Comparison of ENCODE assay signal across 13 cellular contexts in the genomic region with DNA sequence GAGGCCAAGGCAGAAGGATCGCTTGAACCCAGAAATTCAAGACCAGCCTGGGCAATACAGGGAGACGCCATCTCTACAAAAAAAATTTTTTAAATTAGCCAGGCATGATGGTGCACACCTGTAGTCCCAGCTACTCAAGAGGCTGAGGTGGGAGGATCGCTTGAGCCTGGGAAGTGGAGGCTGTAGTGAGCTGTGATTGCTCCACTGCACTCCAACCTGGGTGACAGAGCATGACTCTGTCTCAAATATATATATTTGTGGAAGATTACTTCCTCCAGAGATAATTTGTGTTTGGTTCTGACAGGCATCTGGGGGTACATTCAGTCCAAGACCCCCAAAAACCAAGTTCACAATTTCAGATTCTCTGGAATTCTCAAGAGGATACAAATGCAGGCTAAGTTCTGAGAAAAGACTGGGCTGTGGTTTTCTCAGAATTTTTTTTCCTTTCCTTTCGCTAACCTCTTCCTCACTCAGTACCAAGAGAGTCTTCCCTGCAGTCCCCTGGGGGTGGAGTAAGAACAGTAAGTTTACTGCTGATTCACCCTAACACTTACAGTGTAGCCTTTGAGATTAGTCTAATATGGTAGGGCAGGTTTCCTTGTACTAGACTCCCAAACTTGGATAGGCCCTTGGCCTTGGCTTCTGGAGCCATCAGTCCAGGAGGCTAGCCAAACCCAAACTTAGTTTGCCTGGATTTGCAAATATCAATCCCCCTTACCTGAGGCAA. TPM values are rescaled to one million over a fixed set of nuclear protein-coding genes. Genes with fewer than 3 reads are reported as not detected.
DNase-seq lines count a peak whose midpoint lies in the region; FAIRE-seq and TF ChIP-seq lines count a peak whose summit lies in the region.
"Had no signal": no experiment of that assay in that cellular context is flagged by ENCODE, and none has a peak within 500 bp of the region (broad histone marks: within the 10 kb centered on the region; RNA-seq: fewer than 3 reads in every experiment).

No MANE protein-coding gene starts in this region.

- no peaks in the 10 kb centered on the region for H3K9me2 ChIP-seq in OCI-LY7 (ENCODE audit: insufficient read depth, low read length)

- H3K4me1 ChIP-seq in ACC112 (ENCODE audit: control insufficient read depth, insufficient read depth, low read length, unreplicated experiment) (peaks cover 4% of the 10 kb centered on the region), OCI-LY7 (ENCODE audit: insufficient read depth, low read length, poor library complexity, severe bottlenecking) (no peaks in the 10 kb centered on the region)

- H2AFZ ChIP-seq in ACC112 (ENCODE audit: low read length, unreplicated experiment) (no peak overlapping the region), OCI-LY7 (ENCODE audit: low read length) (no peak overlapping the region)

- no peaks in the 10 kb centered on the region for H3K79me2 ChIP-seq in ACC112 (ENCODE audit: control insufficient read depth, insufficient read depth, low read length, unreplicated experiment)
- H3K79me2 ChIP-seq in OCI-LY7 (ENCODE audit: insufficient read depth, low read depth, low read length) = no peaks in the 10 kb centered on the region

- TF ChIP-seq CTCF in fibroblast of the aortic adventitia (IDR thresholded peaks at IDR 0.05; ENCODE audit: insufficient read depth, low read length) = no peak
- no peak for TF ChIP-seq CTCF in OCI-LY7 (conservative IDR thresholded peaks at IDR 0.05; ENCODE audit: low read length)
- no peak for TF ChIP-seq CTCF in chondrocyte (IDR thresholded peaks at IDR 0.05)
- no peak for TF ChIP-seq CTCF in nephron progenitor cell (IDR thresholded peaks at IDR 0.05)

- no TSS peak for BruUV-seq in OCI-LY7 (replicated peaks; lab: Mats Ljungman, UMichigan)

- peaks cover 15% of the 10 kb centered on the region for H3K36me3 Mint-ChIP-seq in activated CD4-positive, alpha-beta memory T cell treated with anti-CD3 and anti-CD28 coated beads for 36 hours
- H3K36me3 Mint-ChIP-seq in chondrocyte (ENCODE audit: low read depth) (peaks cover 3% of the 10 kb centered on the region), nephron progenitor cell (ENCODE audit: low read depth) (peaks cover 12% of the 10 kb centered on the region)

- intact Hi-C loops in activated CD4-positive, alpha-beta memory T cell treated with anti-CD3 and anti-CD28 coated beads for 36 hours (cut with micrococcal nuclease) = no loop called here
- intact Hi-C loops in OCI-LY7 (cut with micrococcal nuclease; ENCODE audit: unreplicated experiment) = no loop called here

- no peak for FAIRE-seq in urothelium cell line (lab: Jason Lieb, UNC)

- CTCF ChIA-PET in activated CD4-positive, alpha-beta memory T cell treated with anti-CD3 and anti-CD28 coated beads for 36 hours (lab: Charles Lee) = interaction anchor here (1.2 kb wide), 1 partner anchor 77 kb away, joined by 3 read pairs; a partner anchor contains a TSS
- CTCF ChIA-PET in OCI-LY7 (lab: Charles Lee; ENCODE audit: unreplicated experiment) = no interaction called here

- H3K4me1 Mint-ChIP-seq in activated CD4-positive, alpha-beta memory T cell treated with anti-CD3 and anti-CD28 coated beads for 36 hours (ENCODE audit: low read depth) = peaks cover 18% of the 10 kb centered on the region
- H3K4me1 Mint-ChIP-seq in chondrocyte (ENCODE audit: low read depth) = peaks cover 3% of the 10 kb centered on the region
- H3K4me1 Mint-ChIP-seq in nephron progenitor cell = no peaks in the 10 kb centered on the region

- peak overlapping the region; percentile 33; the same call in 1 of the 2 replicates for H3K27ac ChIP-seq in ACC112 (ENCODE audit: low read depth, low read length)
- H3K27ac ChIP-seq in OCI-LY7 (ENCODE audit: low read depth, low read length, poor library complexity, severe bottlenecking) = no peak overlapping the region
- H3K27ac ChIP-seq: C4-2B, cardiac muscle cell, esophagus squamous epithelium had no signal

- no peak overlapping the region for H3K4me3 ChIP-seq in ACC112 (ENCODE audit: low read depth, low read length)
- H3K4me3 ChIP-seq in fibroblast of the aortic adventitia (ENCODE audit: low read depth, low read length) = no peak overlapping the region
- H3K4me3 ChIP-seq in OCI-LY7 (ENCODE audit: low read depth, low read length, poor library complexity, severe bottlenecking) = no peak overlapping the region
- H3K4me3 ChIP-seq: cardiac muscle cell, esophagus squamous epithelium, smooth muscle cell had no signal

- H3K27ac Mint-ChIP-seq in activated CD4-positive, alpha-beta memory T cell treated with anti-CD3 and anti-CD28 coated beads for 36 hours = peak overlapping the region; percentile 54
- H3K27ac Mint-ChIP-seq in chondrocyte (ENCODE audit: unreplicated experiment) (no peak overlapping the region), nephron progenitor cell (no peak overlapping the region)

- 0 out of 2 replicates have a peak, but pooled peaks cover 4% of the 10 kb centered on the region for H3K9me3 ChIP-seq in OCI-LY7 (ENCODE audit: low read length)
- H3K9me3 ChIP-seq: esophagus squamous epithelium had no signal

- H3K36me3 ChIP-seq in ACC112 (ENCODE audit: insufficient read depth, low read length) (no peaks in the 10 kb centered on the region), OCI-LY7 (ENCODE audit: insufficient read depth, low read length) (peaks cover 35% of the 10 kb centered on the region)
- H3K36me3 ChIP-seq: cardiac muscle cell, esophagus squamous epithelium had no signal

- H3K9me3 Mint-ChIP-seq in activated CD4-positive, alpha-beta memory T cell treated with anti-CD3 and anti-CD28 coated beads for 36 hours = no peaks in the 10 kb centered on the region
- H3K9me3 Mint-ChIP-seq in chondrocyte (ENCODE audit: low read depth) (no peaks in the 10 kb centered on the region), nephron progenitor cell (peaks cover 4% of the 10 kb centered on the region)

- no peak overlapping the region for H3K4me3 Mint-ChIP-seq in activated CD4-positive, alpha-beta memory T cell treated with anti-CD3 and anti-CD28 coated beads for 36 hours
- H3K4me3 Mint-ChIP-seq in chondrocyte (ENCODE audit: unreplicated experiment) (no peak overlapping the region), nephron progenitor cell (no peak overlapping the region)

- H3K27me3 ChIP-seq in ACC112 (ENCODE audit: insufficient read depth, low read length) = no peaks in the 10 kb centered on the region
- H3K27me3 ChIP-seq: cardiac muscle cell, esophagus squamous epithelium had no signal

- H3K27me3 Mint-ChIP-seq in activated CD4-positive, alpha-beta memory T cell treated with anti-CD3 and anti-CD28 coated beads for 36 hours = no peaks in the 10 kb centered on the region
- peaks cover 2% of the 10 kb centered on the region for H3K27me3 Mint-ChIP-seq in chondrocyte (ENCODE audit: low read depth)
- H3K27me3 Mint-ChIP-seq in nephron progenitor cell (ENCODE audit: low read depth, poor library complexity) = peaks cover 7% of the 10 kb centered on the region

- POLR2A ChIA-PET in activated CD4-positive, alpha-beta memory T cell treated with anti-CD3 and anti-CD28 coated beads for 36 hours (lab: Charles Lee) = no interaction called here
- POLR2A ChIA-PET in OCI-LY7 (lab: Charles Lee) = no interaction called here

- no peaks in the 10 kb centered on the region for H4K20me1 ChIP-seq in OCI-LY7 (ENCODE audit: insufficient read depth, low read length)

- no peak overlapping the region for H3K4me2 ChIP-seq in OCI-LY7 (ENCODE audit: low read length)
- H3K4me2 ChIP-seq: smooth muscle cell had no signal

- peak; percentile 91 for DNase-seq in GF-D8 (lab: John Stamatoyannopoulos, UW)
- DNase-seq in activated CD4-positive, alpha-beta memory T cell treated with anti-CD3 and anti-CD28 coated beads for 36 hours = no peak
- DNase-seq in fibroblast of the aortic adventitia (ENCODE audit: low read depth) = peak; percentile 5
- DNase-seq in OCI-LY7 (ENCODE audit: low spot score) = no peak
- DNase-seq in chondrocyte (ENCODE audit: low spot score) = no peak
- DNase-seq in urothelium cell line (ENCODE audit: low spot score) = no peak
- no peak for DNase-seq in nephron progenitor cell
- DNase-seq: esophagus squamous epithelium, NCI-H1105 treated with DMSO at 0.1 percent for 48 hours had no signal

RNA-seq across cellular contexts. Expression of a gene that starts 15.1 kb away (rescaled TPM):
- 10 to 100 TPM; 26.4 to 30.2 TPM for total RNA-seq in activated CD4-positive, alpha-beta memory T cell treated with anti-CD3 and anti-CD28 coated beads for 36 hours
- total RNA-seq in fibroblast of the aortic adventitia (ENCODE audit: low replicate concordance) (3.5 and 39.4 TPM in 2 replicates), OCI-LY7 (2022) (39.2 and 44.6 TPM in 2 replicates), chondrocyte (6.0 to 8.1 TPM (median 6.8 TPM) in 3 replicates)
- 24.1 and 29.4 TPM in 2 replicates for total RNA-seq in OCI-LY7 (2014; rRNA removed; shearing (Covaris generic))

RNA-seq across cellular contexts. Expression of a gene that starts 24.1 kb away (rescaled TPM):
- 10 to 100 TPM; 53.7 to 58.3 TPM for total RNA-seq in activated CD4-positive, alpha-beta memory T cell treated with anti-CD3 and anti-CD28 coated beads for 36 hours
- total RNA-seq in fibroblast of the aortic adventitia (ENCODE audit: low replicate concordance) = 46.9 and 71.7 TPM in 2 replicates
- total RNA-seq in OCI-LY7 (2014; rRNA removed; shearing (Covaris generic)) = 62.2 and 62.6 TPM in 2 replicates
- 61.3 and 65.9 TPM in 2 replicates for total RNA-seq in OCI-LY7 (2022)
- total RNA-seq in chondrocyte = 54.9 to 59.9 TPM (median 55.0 TPM) in 3 replicates

RNA-seq across cellular contexts. Expression of a gene that starts 24.2 kb away (rescaled TPM):
- total RNA-seq in activated CD4-positive, alpha-beta memory T cell treated with anti-CD3 and anti-CD28 coated beads for 36 hours = not detected
- total RNA-seq in fibroblast of the aortic adventitia (ENCODE audit: low replicate concordance) (not detected in 2 replicates), OCI-LY7 (2022) (not detected in 2 replicates), chondrocyte (not detected in 3 replicates)
- total RNA-seq in OCI-LY7 (2014; rRNA removed; shearing (Covaris generic)) = not detected in 2 replicates
- total RNA-seq: cardiac muscle cell, esophagus squamous epithelium, smooth muscle cell had no signal

RNA-seq across cellular contexts. Expression of a gene that starts 35.3 kb away (rescaled TPM):
- 1 to 10 TPM in 1 of 2 experiments, under 1 TPM in 1; 0.61 to 1.0 TPM for total RNA-seq in activated CD4-positive, alpha-beta memory T cell treated with anti-CD3 and anti-CD28 coated beads for 36 hours
- total RNA-seq in fibroblast of the aortic adventitia (ENCODE audit: low replicate concordance) = not detected in 2 replicates
- total RNA-seq in OCI-LY7 (2014; rRNA removed; shearing (Covaris generic)) = not detected in 2 replicates
- not detected in 2 replicates for total RNA-seq in OCI-LY7 (2022)
- not detected in 3 replicates for total RNA-seq in chondrocyte
- total RNA-seq: cardiac muscle cell, esophagus squamous epithelium, smooth muscle cell had no signal

RNA-seq across cellular contexts. Expression of a gene that starts 39.2 kb away (rescaled TPM):
- total RNA-seq in activated CD4-positive, alpha-beta memory T cell treated with anti-CD3 and anti-CD28 coated beads for 36 hours = 10 to 100 TPM; 51.2 to 52.0 TPM
- total RNA-seq in fibroblast of the aortic adventitia (ENCODE audit: low replicate concordance) (not detected in 2 replicates), OCI-LY7 (2022) (125 and 134 TPM in 2 replicates), chondrocyte (not detected in 3 replicates)
- 44.7 and 54.7 TPM in 2 replicates for total RNA-seq in OCI-LY7 (2014; rRNA removed; shearing (Covaris generic))
- total RNA-seq: cardiac muscle cell had no signal

Comparison
In these comparisons a context has a peak if more than half of its experiments do, and no peak if none do; other contexts are left out.
1. DNase-seq: peak in GF-D8 (single experiment) and fibroblast of the aortic adventitia (single experiment); none in activated CD4-positive, alpha-beta memory T cell treated with anti-CD3 and anti-CD28 coated beads for 36 hours (single experiment), OCI-LY7 (single experiment), chondrocyte (single experiment), urothelium cell line (single experiment) and nephron progenitor cell (single experiment).